In the genomic region with DNA sequence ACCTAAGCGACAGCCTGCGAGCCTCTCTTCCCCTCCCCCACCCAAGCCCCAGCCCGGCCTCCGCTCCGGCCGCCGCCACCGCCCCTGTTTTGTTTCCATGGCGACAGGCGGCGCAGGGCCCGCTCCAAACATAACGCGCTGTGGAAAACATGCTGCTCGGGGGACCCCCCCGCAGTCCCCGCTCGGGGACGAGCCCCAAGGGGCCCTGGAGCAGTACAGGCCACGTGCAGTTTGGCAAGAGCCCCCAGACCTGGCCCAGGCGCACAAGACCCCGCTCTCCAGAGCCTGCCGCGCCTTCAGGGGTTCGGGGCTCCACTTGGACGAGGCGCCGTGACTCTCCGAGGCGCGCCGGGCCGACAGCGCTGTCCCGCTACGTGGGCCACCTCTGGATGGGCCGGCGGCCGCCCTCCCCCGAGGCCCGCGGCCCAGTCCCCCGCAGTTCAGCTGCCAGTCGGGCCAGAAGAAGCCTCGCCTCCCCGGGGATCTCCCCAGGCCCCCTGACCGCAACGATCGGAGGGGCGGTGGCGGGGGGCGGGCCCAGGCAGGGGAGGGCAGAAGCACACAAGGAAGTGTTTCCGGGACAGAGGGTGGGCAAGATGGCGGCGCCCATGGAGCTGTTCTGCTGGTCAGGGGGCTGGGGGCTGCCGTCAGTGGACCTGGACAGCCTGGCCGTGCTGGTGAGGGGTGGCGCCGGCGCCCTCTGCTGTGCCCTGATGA, we compare ENCODE assay signal across 8 cellular contexts. TPM values are rescaled to one million over a fixed set of nuclear protein-coding genes. Genes with fewer than 3 reads are reported as not detected.
DNase-seq lines count a peak whose midpoint lies in the region; ATAC-seq and TF ChIP-seq lines count a peak whose summit lies in the region.

Gene MTX1 (plus strand): TSS at position 40 of the 717 bp plus-strand sequence. CDS start 110 bp downstream, at position 150.

- peaks cover 2 to 28% (median 24%) of the 10 kb centered on the region in 4 donors for H3K4me1 ChIP-seq in liver (ENCODE audit: control insufficient read depth in 4 of 4, insufficient read depth in 4 of 4, low read length in 3 of 4)

- TF ChIP-seq CTCF in AG09309 (IDR thresholded peaks at IDR 0.05; ENCODE audit: control insufficient read depth, insufficient read depth, low read depth, low read length, missing control alignments), result no peak
- TF ChIP-seq CTCF in liver (IDR thresholded peaks at IDR 0.05; ENCODE audit: low read depth, low read length, missing input control), result no peak

- H3K9me3 ChIP-seq in liver (ENCODE audit: control insufficient read depth in 4 of 4, low read length in 3 of 4), result no peaks in the 10 kb centered on the region

- ATAC-seq in GM18909 (IDR thresholded peaks at IDR 0.05; ENCODE audit: poor library complexity, unreplicated experiment) (peak; percentile 73), HG03342 (IDR thresholded peaks at IDR 0.05; ENCODE audit: unreplicated experiment) (peak; percentile 59)

- TF ChIP-seq RAD21 in liver (IDR thresholded peaks at IDR 0.05), result no peak

- H3K4me3 ChIP-seq in AG09309 (ENCODE audit: control insufficient read depth, low read depth, low read length) (peak within 1 kb of the TSS; percentile 83), liver (ENCODE audit: low read depth in 1 of 3, low read length in 3 of 3) (peak within 1 kb of the TSS; percentile 81 to 97 (median 91))

- DNase-seq in AG09309 (ENCODE audit: low read depth) (no peak), NCI-H526 (lab: John Stamatoyannopoulos, UW) (peak; percentile 84 to 98), dermis blood vessel endothelial cell (peak; percentile 89)
- peak; percentile 67 to 83 for DNase-seq in activated CD4-positive, alpha-beta T cell treated with anti-CD3 and anti-CD28 coated beads, Interleukin-2, amount 50 U/mL, for 24 hours (ENCODE audit: low read depth in 1 of 2, low spot score in 1 of 2)
- peak; percentile 86 for DNase-seq in stimulated activated CD4-positive, alpha-beta T cell treated with anti-CD3 and anti-CD28 coated beads, Interleukin-4, amount 100 ng/mL, for 24 hours

- peak within 1 kb of the TSS; percentile 61 to 80 for H3K9ac ChIP-seq in liver (ENCODE audit: low read depth in 1 of 2, low read length in 2 of 2)

- under 1% methylated on average over 60 of the region's 60 CpGs for WGBS in liver

- H3K36me3 ChIP-seq in liver (ENCODE audit: control insufficient read depth in 4 of 4, insufficient read depth in 3 of 4, low read depth in 1 of 4, low read length in 3 of 4), result peaks cover 0 to 7% (median under 1%) of the 10 kb centered on the region in 4 donors

- H3K27me3 ChIP-seq in liver (ENCODE audit: control insufficient read depth in 4 of 4, insufficient read depth in 4 of 4, low read length in 3 of 4), result no peaks in the 10 kb centered on the region

- peak within 1 kb of the TSS; percentile 88 to 96 for H3K27ac ChIP-seq in liver (ENCODE audit: low read depth in 1 of 2, low read length in 2 of 2)

TF ChIP-seq in liver, 16 proteins besides CTCF, POLR2A, EP300 and RAD21:
- TF ChIP-seq YY1 (IDR thresholded peaks at IDR 0.05) (peak; percentile 98), GABPA (IDR thresholded peaks at IDR 0.05 in 1 of 2, conservative IDR thresholded peaks at IDR 0.05 in 1 of 2) (peak in 1 of 2 donors; percentile 76)
- TF ChIP-seq, protein P1, sequence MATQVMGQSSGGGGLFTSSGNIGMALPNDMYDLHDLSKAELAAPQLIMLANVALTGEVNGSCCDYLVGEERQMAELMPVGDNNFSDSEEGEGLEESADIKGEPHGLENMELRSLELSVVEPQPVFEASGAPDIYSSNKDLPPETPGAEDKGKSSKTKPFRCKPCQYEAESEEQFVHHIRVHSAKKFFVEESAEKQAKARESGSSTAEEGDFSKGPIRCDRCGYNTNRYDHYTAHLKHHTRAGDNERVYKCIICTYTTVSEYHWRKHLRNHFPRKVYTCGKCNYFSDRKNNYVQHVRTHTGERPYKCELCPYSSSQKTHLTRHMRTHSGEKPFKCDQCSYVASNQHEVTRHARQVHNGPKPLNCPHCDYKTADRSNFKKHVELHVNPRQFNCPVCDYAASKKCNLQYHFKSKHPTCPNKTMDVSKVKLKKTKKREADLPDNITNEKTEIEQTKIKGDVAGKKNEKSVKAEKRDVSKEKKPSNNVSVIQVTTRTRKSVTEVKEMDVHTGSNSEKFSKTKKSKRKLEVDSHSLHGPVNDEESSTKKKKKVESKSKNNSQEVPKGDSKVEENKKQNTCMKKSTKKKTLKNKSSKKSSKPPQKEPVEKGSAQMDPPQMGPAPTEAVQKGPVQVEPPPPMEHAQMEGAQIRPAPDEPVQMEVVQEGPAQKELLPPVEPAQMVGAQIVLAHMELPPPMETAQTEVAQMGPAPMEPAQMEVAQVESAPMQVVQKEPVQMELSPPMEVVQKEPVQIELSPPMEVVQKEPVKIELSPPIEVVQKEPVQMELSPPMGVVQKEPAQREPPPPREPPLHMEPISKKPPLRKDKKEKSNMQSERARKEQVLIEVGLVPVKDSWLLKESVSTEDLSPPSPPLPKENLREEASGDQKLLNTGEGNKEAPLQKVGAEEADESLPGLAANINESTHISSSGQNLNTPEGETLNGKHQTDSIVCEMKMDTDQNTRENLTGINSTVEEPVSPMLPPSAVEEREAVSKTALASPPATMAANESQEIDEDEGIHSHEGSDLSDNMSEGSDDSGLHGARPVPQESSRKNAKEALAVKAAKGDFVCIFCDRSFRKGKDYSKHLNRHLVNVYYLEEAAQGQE (IDR thresholded peaks at IDR 0.05), result no peak
TF ChIP-seq in liver: peak in this region for 2.

RNA-seq across cellular contexts. Expression of gene MTX1, which starts in this region (rescaled TPM):
- total RNA-seq in dermis blood vessel endothelial cell (49.3 and 50.2 TPM in 2 replicates), liver (10 to 100 TPM; 19.6 to 26.4 TPM)
- 10 to 100 TPM; 30.5 to 38.4 TPM for polyA plus RNA-seq in liver
